In the genomic region with DNA sequence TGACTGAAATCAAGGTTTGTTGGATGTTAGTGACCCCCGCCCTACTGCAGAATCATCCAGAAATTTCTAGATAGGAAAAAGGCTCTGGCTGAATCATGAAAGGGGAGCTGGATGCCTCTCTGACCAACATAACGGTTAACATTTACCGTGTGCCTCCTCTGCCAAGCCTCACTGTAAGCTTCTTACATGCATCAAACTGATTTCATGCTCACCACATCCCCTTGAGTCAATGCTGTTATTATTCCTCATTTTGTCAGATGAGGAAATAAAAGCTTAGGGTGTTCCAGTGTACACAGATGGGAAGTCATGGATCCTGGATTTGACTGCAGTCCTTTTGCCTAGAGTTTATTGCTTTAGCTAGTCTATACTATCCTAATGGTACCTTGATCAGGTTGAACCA, we compare ENCODE assay signal across 1 cellular context.
TF ChIP-seq lines count a peak whose summit lies in the region.

No MANE protein-coding gene starts in this region.

TF ChIP-seq in IMR-90, 13 proteins besides CTCF, POLR2A, EP300 and RAD21:
- TF ChIP-seq MAZ (IDR thresholded peaks at IDR 0.05; ENCODE audit: borderline replicate concordance, low read depth, low read length) (no peak), NFE2L2 (IDR thresholded peaks at IDR 0.05; ENCODE audit: low read depth, low read length) (no peak), RCOR1 (IDR thresholded peaks at IDR 0.05; ENCODE audit: insufficient replicate concordance, low read length) (no peak), FOS (IDR thresholded peaks at IDR 0.05; ENCODE audit: low read depth, low read length) (no peak), BHLHE40 (IDR thresholded peaks at IDR 0.05; ENCODE audit: low read depth, low read length) (no peak), MXI1 (IDR thresholded peaks at IDR 0.05; ENCODE audit: borderline replicate concordance, low read depth, low read length) (no peak), RFX5 (IDR thresholded peaks at IDR 0.05; ENCODE audit: low read depth, low read length) (no peak), CEBPB (IDR thresholded peaks at IDR 0.05; ENCODE audit: low read depth, low read length) (no peak), MAFK (IDR thresholded peaks at IDR 0.05; ENCODE audit: low read depth, low read length) (no peak)
